In genomic region chr7:111729483-111729882, GRCh38 we compare ENCODE assay signal across 2 cellular contexts.
TF ChIP-seq lines count a peak whose summit lies in the region.

No MANE protein-coding gene starts in this region.

TF ChIP-seq in SK-N-SH, 30 proteins besides CTCF, POLR2A, EP300 and RAD21 (continued from another document):
- TF ChIP-seq IRF3 (IDR thresholded peaks at IDR 0.05; ENCODE audit: low read depth, low read length) (no peak), USF2 (IDR thresholded peaks at IDR 0.05; ENCODE audit: borderline replicate concordance, low read depth, low read length) (no peak), POLR2AphosphoS5 (IDR thresholded peaks at IDR 0.05; ENCODE audit: low read depth, low read length) (no peak), TCF12 (IDR thresholded peaks at IDR 0.05) (no peak), MXI1 (IDR thresholded peaks at IDR 0.05; ENCODE audit: low read depth, low read length) (no peak), GATA2 (CRISPR knock-in tag; IDR thresholded peaks at IDR 0.05) (no peak), CHD2 (IDR thresholded peaks at IDR 0.05; ENCODE audit: low read length, partially characterized antibody) (no peak)
TF ChIP-seq in SK-N-SH: peak in this region for 0.

TF ChIP-seq in SK-N-SH treated with all-trans-retinoic acid at 6 μM for 48 hours, 23 proteins besides CTCF, POLR2A, EP300 and RAD21 (continued from another document):
- TF ChIP-seq, protein P1, sequence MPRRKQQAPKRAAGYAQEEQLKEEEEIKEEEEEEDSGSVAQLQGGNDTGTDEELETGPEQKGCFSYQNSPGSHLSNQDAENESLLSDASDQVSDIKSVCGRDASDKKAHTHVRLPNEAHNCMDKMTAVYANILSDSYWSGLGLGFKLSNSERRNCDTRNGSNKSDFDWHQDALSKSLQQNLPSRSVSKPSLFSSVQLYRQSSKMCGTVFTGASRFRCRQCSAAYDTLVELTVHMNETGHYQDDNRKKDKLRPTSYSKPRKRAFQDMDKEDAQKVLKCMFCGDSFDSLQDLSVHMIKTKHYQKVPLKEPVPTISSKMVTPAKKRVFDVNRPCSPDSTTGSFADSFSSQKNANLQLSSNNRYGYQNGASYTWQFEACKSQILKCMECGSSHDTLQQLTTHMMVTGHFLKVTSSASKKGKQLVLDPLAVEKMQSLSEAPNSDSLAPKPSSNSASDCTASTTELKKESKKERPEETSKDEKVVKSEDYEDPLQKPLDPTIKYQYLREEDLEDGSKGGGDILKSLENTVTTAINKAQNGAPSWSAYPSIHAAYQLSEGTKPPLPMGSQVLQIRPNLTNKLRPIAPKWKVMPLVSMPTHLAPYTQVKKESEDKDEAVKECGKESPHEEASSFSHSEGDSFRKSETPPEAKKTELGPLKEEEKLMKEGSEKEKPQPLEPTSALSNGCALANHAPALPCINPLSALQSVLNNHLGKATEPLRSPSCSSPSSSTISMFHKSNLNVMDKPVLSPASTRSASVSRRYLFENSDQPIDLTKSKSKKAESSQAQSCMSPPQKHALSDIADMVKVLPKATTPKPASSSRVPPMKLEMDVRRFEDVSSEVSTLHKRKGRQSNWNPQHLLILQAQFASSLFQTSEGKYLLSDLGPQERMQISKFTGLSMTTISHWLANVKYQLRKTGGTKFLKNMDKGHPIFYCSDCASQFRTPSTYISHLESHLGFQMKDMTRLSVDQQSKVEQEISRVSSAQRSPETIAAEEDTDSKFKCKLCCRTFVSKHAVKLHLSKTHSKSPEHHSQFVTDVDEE (CRISPR knock-in tag; IDR thresholded peaks at IDR 0.05), result no peak
- TF ChIP-seq ZNF565 (CRISPR knock-in tag; conservative IDR thresholded peaks at IDR 0.05; ENCODE audit: low read depth) (no peak), RARB (CRISPR knock-in tag; IDR thresholded peaks at IDR 0.05) (no peak), TCF4 (CRISPR knock-in tag; IDR thresholded peaks at IDR 0.05; ENCODE audit: borderline replicate concordance) (no peak), ZNF70 (CRISPR knock-in tag; IDR thresholded peaks at IDR 0.05) (no peak)
